ENCODE assay signal across 20 cellular contexts in the genomic region with DNA sequence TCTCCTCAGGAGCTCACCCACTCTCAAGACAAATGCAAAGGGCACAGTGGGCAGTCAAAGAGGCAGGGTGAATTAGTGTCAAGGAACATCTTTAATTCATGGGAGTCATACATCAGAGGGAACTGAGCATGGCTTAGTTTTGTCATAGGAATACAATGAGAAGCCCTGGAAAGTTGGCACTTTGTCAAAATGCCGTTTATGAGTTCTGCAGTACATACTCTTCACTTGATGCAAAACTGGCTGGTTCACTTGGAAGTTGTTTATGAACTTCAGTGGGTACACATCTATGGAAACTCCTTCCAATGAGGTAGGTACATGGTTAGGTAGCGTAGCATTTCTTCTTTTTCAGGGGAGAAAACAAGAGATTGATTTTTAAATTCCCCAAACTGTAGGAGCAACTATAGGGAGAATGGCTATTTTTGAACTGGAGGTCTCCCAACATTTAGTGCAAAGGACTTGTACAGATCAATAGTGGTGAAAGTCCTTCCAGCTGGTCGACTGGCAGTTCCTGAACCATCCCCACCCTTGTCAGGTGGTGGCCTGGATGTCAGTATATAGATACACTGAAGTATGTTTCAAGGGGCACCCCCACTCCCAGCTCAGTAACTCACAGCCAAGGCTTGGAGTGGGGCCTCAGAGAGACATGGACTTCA.
DNase-seq lines count a peak whose midpoint lies in the region; ATAC-seq and TF ChIP-seq lines count a peak whose summit lies in the region.
"Had no signal": no experiment of that assay in that cellular context is flagged by ENCODE, and none has a peak within 500 bp of the region (broad histone marks: within the 10 kb centered on the region; RNA-seq: fewer than 3 reads in every experiment).

No MANE protein-coding gene starts in this region.

- H3K9ac ChIP-seq in mesenchymal stem cell (ENCODE audit: low read length) = no peak overlapping the region
- H3K9ac ChIP-seq: BLaER1 had no signal

- ATAC-seq in stimulated activated naive CD8-positive, alpha-beta T cell treated with anti-CD3 and anti-CD28 coated beads, Interleukin-15, amount 100 ng/mL, for 72 hours = peak; percentile 40
- no peak for ATAC-seq in stimulated activated naive CD8-positive, alpha-beta T cell treated with anti-CD3 and anti-CD28 coated beads, Interleukin-15, Interleukin-2, amounts not matched to agents 100 U/mL and 50 U/mL, for 24 hours
- peak; percentile 35 for ATAC-seq in left colon
- ATAC-seq in natural killer cell = no peak
- ATAC-seq: K562 had no signal

- H3K36me3 ChIP-seq in mesenchymal stem cell (ENCODE audit: control insufficient read depth in 1 of 2, insufficient read depth in 2 of 2, low read depth in 1 of 2, low read length in 2 of 2) = no peaks in the 10 kb centered on the region
- H3K36me3 ChIP-seq: BLaER1 had no signal

- H4K91ac ChIP-seq in mesenchymal stem cell (ENCODE audit: low read length) = no peak overlapping the region

- H2AFZ ChIP-seq in mesenchymal stem cell (ENCODE audit: low read depth, low read length) = no peak overlapping the region

- no peak overlapping the region for H3K23ac ChIP-seq in mesenchymal stem cell (ENCODE audit: low read length in 2 of 2)

- H4K8ac ChIP-seq in mesenchymal stem cell (ENCODE audit: low read length) = no peak overlapping the region

- H2BK5ac ChIP-seq in mesenchymal stem cell (ENCODE audit: low read depth, low read length, poor library complexity, severe bottlenecking) = no peak overlapping the region

- H2AK5ac ChIP-seq in mesenchymal stem cell (ENCODE audit: low read length, severe bottlenecking) = no peak overlapping the region

- H3K27ac ChIP-seq in mesenchymal stem cell (ENCODE audit: low read length, poor library complexity, severe bottlenecking) = no peak overlapping the region
- H3K27ac ChIP-seq: BLaER1 had no signal

- no peaks in the 10 kb centered on the region for H3K9me3 ChIP-seq in mesenchymal stem cell (ENCODE audit: control insufficient read depth, low read length)
- H3K9me3 ChIP-seq: BLaER1 had no signal

- H3K4me1 Mint-ChIP-seq in stimulated activated naive CD8-positive, alpha-beta T cell treated with anti-CD3 and anti-CD28 coated beads, Interleukin-15, amount 100 ng/mL, for 72 hours = no peaks in the 10 kb centered on the region
- no peaks in the 10 kb centered on the region for H3K4me1 Mint-ChIP-seq in natural killer cell

- H3K4me2 ChIP-seq in mesenchymal stem cell (ENCODE audit: low read length, poor library complexity, severe bottlenecking) = no peak overlapping the region
- H3K4me2 ChIP-seq: BLaER1 had no signal

- no peak overlapping the region for H2BK12ac ChIP-seq in mesenchymal stem cell (ENCODE audit: low read length in 2 of 2)

- H3K79me1 ChIP-seq in mesenchymal stem cell (replicated peaks; ENCODE audit: low read length, poor library complexity, severe bottlenecking) = no peaks in the 10 kb centered on the region

- intact Hi-C loops in left colon (cut with DNase I, micrococcal nuclease) (no loop called here), natural killer cell (cut with micrococcal nuclease) (no loop called here)

- no peaks in the 10 kb centered on the region for H3K27me3 Mint-ChIP-seq in stimulated activated naive CD8-positive, alpha-beta T cell treated with anti-CD3 and anti-CD28 coated beads, Interleukin-15, amount 100 ng/mL, for 72 hours
- no peaks in the 10 kb centered on the region for H3K27me3 Mint-ChIP-seq in natural killer cell (ENCODE audit: low read depth in 2 of 2)
- H3K27me3 Mint-ChIP-seq: CD4-positive, alpha-beta T cell had no signal

- H2BK120ac ChIP-seq in mesenchymal stem cell (ENCODE audit: low read depth, low read length) = no peak overlapping the region

- no peak overlapping the region for H2BK15ac ChIP-seq in mesenchymal stem cell (ENCODE audit: low read depth, poor library complexity, severe bottlenecking)

- H3K36me3 Mint-ChIP-seq in natural killer cell = no peaks in the 10 kb centered on the region

- H3K27ac Mint-ChIP-seq in stimulated activated naive CD8-positive, alpha-beta T cell treated with anti-CD3 and anti-CD28 coated beads, Interleukin-15, amount 100 ng/mL, for 72 hours = no peak overlapping the region
- no peak overlapping the region for H3K27ac Mint-ChIP-seq in natural killer cell
- H3K27ac Mint-ChIP-seq: CD4-positive, alpha-beta T cell had no signal

- H3K4me3 ChIP-seq in mesenchymal stem cell (ENCODE audit: insufficient read depth in 1 of 2, low read depth in 1 of 2, low read length in 2 of 2) = no peak overlapping the region
- H3K4me3 ChIP-seq: BLaER1, K562 had no signal

- no peaks in the 10 kb centered on the region for H3K9me3 Mint-ChIP-seq in stimulated activated naive CD8-positive, alpha-beta T cell treated with anti-CD3 and anti-CD28 coated beads, Interleukin-15, amount 100 ng/mL, for 72 hours
- H3K9me3 Mint-ChIP-seq in natural killer cell = no peaks in the 10 kb centered on the region
- H3K9me3 Mint-ChIP-seq: CD4-positive, alpha-beta T cell had no signal

- H3K27me3 ChIP-seq in mesenchymal stem cell (ENCODE audit: control insufficient read depth in 1 of 2, insufficient read depth in 1 of 2, low read length in 2 of 2) = no peaks in the 10 kb centered on the region
- H3K27me3 ChIP-seq: BLaER1 had no signal

- DNase-seq in stimulated activated naive CD8-positive, alpha-beta T cell treated with anti-CD3 and anti-CD28 coated beads, Interleukin-15, amount 100 ng/mL, for 72 hours = no peak
- DNase-seq in stimulated activated naive CD8-positive, alpha-beta T cell treated with anti-CD3 and anti-CD28 coated beads, Interleukin-15, Interleukin-2, amounts not matched to agents 100 U/mL and 50 U/mL, for 24 hours = no peak
- DNase-seq in left colon (no peak), mucosa of gallbladder (ENCODE audit: low spot score) (peak; percentile 40), natural killer cell (no peak), mesenchymal stem cell (no peak), GM13977 (ENCODE audit: low spot score) (no peak)
- DNase-seq: CD4-positive, alpha-beta T cell; Kasumi-1; MV-4-11; NCI-H1105; NCI-H1436 treated with DMSO at 0.1 percent for 48 hours; NCI-H187 treated with DMSO at 0.1 percent for 48 hours; NCI-H2171 treated with DMSO at 0.1 percent for 48 hours; NCI-H345; NCI-H510A treated with DMSO at 0.1 percent for 48 hours; NCI-H774; SHP77 treated with DMSO at 0.1 percent for 48 hours had no signal

- 59% methylated on average over 3 of the region's 3 CpGs for WGBS in mesenchymal stem cell

- H3K4me1 ChIP-seq in mesenchymal stem cell (ENCODE audit: control insufficient read depth, insufficient read depth, low read depth, low read length) = no peaks in the 10 kb centered on the region

- H3K18ac ChIP-seq in mesenchymal stem cell (ENCODE audit: low read depth in 1 of 2, low read length in 2 of 2) = no peak overlapping the region

- TF ChIP-seq CTCF in natural killer cell (IDR thresholded peaks at IDR 0.05) (no peak), GM13977 (IDR thresholded peaks at IDR 0.05; ENCODE audit: extremely low read depth, insufficient read depth, missing control alignments) (no peak)

- in situ Hi-C loops in GM13977 (cut with MboI; ENCODE audit: low pct_unique_long_range_greater_than_20kb, low sequenced_read_pairs, unreplicated experiment) = no loop called here

- no peak overlapping the region for H3K4me3 Mint-ChIP-seq in stimulated activated naive CD8-positive, alpha-beta T cell treated with anti-CD3 and anti-CD28 coated beads, Interleukin-15, amount 100 ng/mL, for 72 hours
- no peak overlapping the region for H3K4me3 Mint-ChIP-seq in natural killer cell
- H3K4me3 Mint-ChIP-seq: CD4-positive, alpha-beta T cell had no signal

- H3K4ac ChIP-seq in mesenchymal stem cell (ENCODE audit: low read depth in 1 of 2, low read length in 2 of 2) = no peak overlapping the region

- H3K14ac ChIP-seq in mesenchymal stem cell (ENCODE audit: low read length in 2 of 2) = no peak overlapping the region

Comparison
In these comparisons a context has a peak if more than half of its experiments do, and no peak if none do; other contexts are left out.
1. ATAC-seq: peak in stimulated activated naive CD8-positive, alpha-beta T cell treated with anti-CD3 and anti-CD28 coated beads, Interleukin-15, amount 100 ng/mL, for 72 hours (single experiment) and left colon (single experiment); none in stimulated activated naive CD8-positive, alpha-beta T cell treated with anti-CD3 and anti-CD28 coated beads, Interleukin-15, Interleukin-2, amounts not matched to agents 100 U/mL and 50 U/mL, for 24 hours (single experiment) and natural killer cell (0 of 3).